In the genomic region with DNA sequence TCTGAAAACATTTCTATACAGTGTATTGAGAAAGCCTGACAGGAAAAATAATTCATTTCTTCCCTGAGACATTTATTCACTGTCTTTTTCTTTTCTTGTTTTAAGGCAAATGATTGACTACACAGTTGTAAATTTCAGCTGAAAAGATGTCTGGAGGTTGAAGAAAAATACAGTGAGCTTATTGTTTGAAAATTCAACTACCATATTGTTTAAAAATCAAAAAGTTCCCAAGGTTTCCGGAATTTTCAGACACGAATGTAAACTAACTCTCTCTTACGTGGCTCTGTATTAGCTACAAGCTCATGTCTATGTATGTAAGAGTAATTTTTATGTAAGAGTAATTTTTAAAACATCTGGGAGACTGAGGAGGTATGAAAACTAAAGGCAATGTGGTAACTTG, we compare ENCODE assay signal across 14 cellular contexts. TPM values are rescaled to one million over a fixed set of nuclear protein-coding genes. Genes with fewer than 3 reads are reported as not detected.
A peak's percentile ranks its signal among the peaks of the same experiment; 100 is the strongest.
DNase-seq lines count a peak whose midpoint lies in the region; ATAC-seq and TF ChIP-seq lines count a peak whose summit lies in the region.
"Had no signal": no experiment of that assay in that cellular context is flagged by ENCODE, and none has a peak within 500 bp of the region (broad histone marks: within the 10 kb centered on the region; RNA-seq: fewer than 3 reads in every experiment).

No MANE protein-coding gene starts in this region.

- CTCF ChIA-PET in CD4-positive, alpha-beta memory T cell (lab: Charles Lee; ENCODE audit: partially characterized antibody): interaction anchor here (1.0 kb wide), 1 partner anchor 10 kb away, joined by 4 read pairs; no protein-coding TSS in a partner anchor

- no peak overlapping the region for H3K27ac Mint-ChIP-seq in type B pancreatic cell
- no peak overlapping the region for H3K27ac Mint-ChIP-seq in CD4-positive, alpha-beta memory T cell

- H3K4me1 Mint-ChIP-seq in type B pancreatic cell (ENCODE audit: unreplicated experiment): peaks cover 27% of the 10 kb centered on the region
- peaks cover 0 to 16% (median 2%) of the 10 kb centered on the region in 4 donors for H3K4me1 Mint-ChIP-seq in CD4-positive, alpha-beta memory T cell

- no peaks in the 10 kb centered on the region for H3K9me3 Mint-ChIP-seq in type B pancreatic cell
- H3K9me3 Mint-ChIP-seq in CD4-positive, alpha-beta memory T cell: no peaks in the 10 kb centered on the region

- H3K9me3 ChIP-seq in heart left ventricle (no peaks in the 10 kb centered on the region), ectodermal cell (ENCODE audit: control insufficient read depth, low read length) (no peaks in the 10 kb centered on the region), muscle layer of duodenum (ENCODE audit: control insufficient read depth in 1 of 2, low read length in 2 of 2) (no peaks in the 10 kb centered on the region)
- H3K9me3 ChIP-seq in CD4-positive, alpha-beta memory T cell (ENCODE audit: control insufficient read depth in 1 of 2, low read length in 2 of 2): no peaks in the 10 kb centered on the region

- ATAC-seq in heart left ventricle (no peak), HG03460 (IDR thresholded peaks at IDR 0.05; ENCODE audit: unreplicated experiment) (no peak)

- H3K4me3 Mint-ChIP-seq in type B pancreatic cell: peak overlapping the region; percentile 78
- no peak overlapping the region for H3K4me3 Mint-ChIP-seq in CD4-positive, alpha-beta memory T cell

- H3K36me3 ChIP-seq in heart left ventricle (no peaks in the 10 kb centered on the region), ectodermal cell (ENCODE audit: control insufficient read depth, insufficient read depth, low read length) (no peaks in the 10 kb centered on the region), muscle layer of duodenum (ENCODE audit: control insufficient read depth in 1 of 2, insufficient read depth in 2 of 2, low read length in 2 of 2) (no peaks in the 10 kb centered on the region)
- no peaks in the 10 kb centered on the region for H3K36me3 ChIP-seq in CD4-positive, alpha-beta memory T cell (ENCODE audit: insufficient read depth, low read length)
- H3K36me3 ChIP-seq: brain microvascular endothelial cell had no signal

- no peaks in the 10 kb centered on the region for H3K36me3 Mint-ChIP-seq in type B pancreatic cell
- no peaks in the 10 kb centered on the region for H3K36me3 Mint-ChIP-seq in CD4-positive, alpha-beta memory T cell

- H3K27me3 ChIP-seq in heart left ventricle (peaks cover 0 to 34% (median 8%) of the 10 kb centered on the region in 9 donors), ectodermal cell (ENCODE audit: control insufficient read depth, insufficient read depth, low read length, poor library complexity, severe bottlenecking) (no peaks in the 10 kb centered on the region), muscle layer of duodenum (ENCODE audit: low read depth, low read length) (peaks cover 19% of the 10 kb centered on the region)
- peaks cover 34% of the 10 kb centered on the region for H3K27me3 ChIP-seq in CD4-positive, alpha-beta memory T cell (ENCODE audit: insufficient read depth, low read length)
- H3K27me3 ChIP-seq: brain microvascular endothelial cell had no signal

- peaks cover 21% of the 10 kb centered on the region for H3K27me3 Mint-ChIP-seq in type B pancreatic cell
- H3K27me3 Mint-ChIP-seq in CD4-positive, alpha-beta memory T cell: peaks cover 31 to 42% of the 10 kb centered on the region in 2 donors

- H3K27ac ChIP-seq in heart left ventricle: peak overlapping the region in 11 of 12 donors; percentile 49 to 94 (median 82)
- no peak overlapping the region for H3K27ac ChIP-seq in ectodermal cell (ENCODE audit: insufficient read depth, low read depth, low read length, poor library complexity, severe bottlenecking)
- peak overlapping the region; percentile 85 for H3K27ac ChIP-seq in muscle layer of duodenum (ENCODE audit: low read length)
- H3K27ac ChIP-seq in CD4-positive, alpha-beta memory T cell (ENCODE audit: low read depth, low read length): no peak overlapping the region
- H3K27ac ChIP-seq: brain microvascular endothelial cell had no signal

- TF ChIP-seq POLR2A in heart left ventricle (IDR thresholded peaks at IDR 0.05): no peak

- DNase-seq in heart left ventricle (no peak), cardiac septum (ENCODE audit: low spot score) (no peak), type B pancreatic cell (ENCODE audit: extremely low spot score, unreplicated experiment) (no peak), head of caudate nucleus (no peak)
- DNase-seq in CD4-positive, alpha-beta memory T cell: no peak
- DNase-seq: activated CD4-positive, alpha-beta T cell treated with anti-CD3 and anti-CD28 coated beads for 48 hours; brain microvascular endothelial cell; DMS153; NCI-H1105 treated with DMSO at 0.1 percent for 48 hours; NCI-H446 treated with DMSO at 0.1 percent for 48 hours; trophoblast cell had no signal

- TF ChIP-seq CTCF in heart left ventricle (IDR thresholded peaks at IDR 0.05) (no peak), type B pancreatic cell (conservative IDR thresholded peaks at IDR 0.05) (no peak)

- WGBS in heart left ventricle, 4 donors: 47 to 61% (median 58%) methylated on average over 3 of the region's 3 CpGs
- WGBS in ectodermal cell, 2 experiments: 98 to 100% methylated on average over 1 to 3 of the region's 3 CpGs

- POLR2A ChIA-PET in CD4-positive, alpha-beta memory T cell (lab: Charles Lee; ENCODE audit: partially characterized antibody): no interaction called here

- H3K4me3 ChIP-seq in heart left ventricle (peak overlapping the region in 10 of 12 donors; percentile 7 to 85 (median 67)), ectodermal cell (ENCODE audit: insufficient read depth, low read depth, low read length) (peak overlapping the region; percentile 0), muscle layer of duodenum (ENCODE audit: low read depth in 1 of 2, low read length in 2 of 2) (peak overlapping the region; percentile 61 to 80)
- no peak overlapping the region for H3K4me3 ChIP-seq in CD4-positive, alpha-beta memory T cell (ENCODE audit: low read length in 2 of 2)

- intact Hi-C loops in heart left ventricle (cut with DNase I) (no loop called here), cardiac septum (cut with DNase I) (no loop called here), head of caudate nucleus (cut with DNase I) (no loop called here)
- intact Hi-C loops in CD4-positive, alpha-beta memory T cell (cut with micrococcal nuclease): no loop called here

- H3K4me1 ChIP-seq in heart left ventricle: peaks cover 6 to 47% (median 16%) of the 10 kb centered on the region in 12 donors
- peaks cover 19% of the 10 kb centered on the region for H3K4me1 ChIP-seq in ectodermal cell (ENCODE audit: control insufficient read depth, insufficient read depth, low read length)
- H3K4me1 ChIP-seq in muscle layer of duodenum (ENCODE audit: control insufficient read depth in 1 of 2, insufficient read depth in 2 of 2, low read length in 2 of 2): peaks cover 0 to 21% of the 10 kb centered on the region in 2 donors
- H3K4me1 ChIP-seq in CD4-positive, alpha-beta memory T cell (ENCODE audit: insufficient read depth, low read length): no peaks in the 10 kb centered on the region

RNA-seq across cellular contexts. Expression of gene PTGIS, which starts 1.5 kb away (rescaled TPM):
- total RNA-seq in heart left ventricle (10 to 100 TPM; 11.9 to 95.2 (median 22.0) TPM), cardiac septum (37.6 TPM), type B pancreatic cell (ENCODE audit: low replicate concordance) (4.6 and 33.3 TPM in 2 replicates)
- polyA plus RNA-seq in heart left ventricle: 1 to 10 TPM; 5.3 to 7.3 TPM
- polyA plus RNA-seq in ectodermal cell (2013, experiment 1 of 4): 47.6 TPM
- polyA plus RNA-seq in ectodermal cell (2013, experiment 2 of 4): 50.8 TPM
- 27.5 TPM for polyA plus RNA-seq in ectodermal cell (2013, experiment 3 of 4)
- polyA plus RNA-seq in ectodermal cell (2013, experiment 4 of 4): 29.8 TPM
- total RNA-seq in CD4-positive, alpha-beta memory T cell: not detected
- polyA plus RNA-seq in CD4-positive, alpha-beta memory T cell: not detected

Comparison
In these comparisons a context has a peak if more than half of its experiments do, and no peak if none do; other contexts are left out.
1. H3K27ac ChIP-seq: peak in heart left ventricle (11 of 12) and muscle layer of duodenum (single experiment); none in ectodermal cell (single experiment) and CD4-positive, alpha-beta memory T cell (single experiment).
2. H3K4me3 ChIP-seq: peak in heart left ventricle (10 of 12), ectodermal cell (single experiment) and muscle layer of duodenum (2 of 2); none in CD4-positive, alpha-beta memory T cell (0 of 2).